Comparison of ENCODE assay signal across 14 cellular contexts in genomic region chr5:61431923-61432620, GRCh38.
DNase-seq lines count a peak whose midpoint lies in the region; ATAC-seq and TF ChIP-seq lines count a peak whose summit lies in the region.
"Had no signal": no experiment of that assay in that cellular context is flagged by ENCODE, and none has a peak within 500 bp of the region (broad histone marks: within the 10 kb centered on the region; RNA-seq: fewer than 3 reads in every experiment).

No MANE protein-coding gene starts in this region.

- no peaks in the 10 kb centered on the region for H3K9me3 ChIP-seq in right cardiac atrium (ENCODE audit: control insufficient read depth, low read length)
- no peaks in the 10 kb centered on the region for H3K9me3 ChIP-seq in right atrium auricular region
- no peaks in the 10 kb centered on the region for H3K9me3 ChIP-seq in endocrine pancreas (ENCODE audit: control insufficient read depth, low read length)
- no peaks in the 10 kb centered on the region for H3K9me3 ChIP-seq in mucosa of descending colon
- no peaks in the 10 kb centered on the region for H3K9me3 ChIP-seq in left lung
- H3K9me3 ChIP-seq: stomach had no signal

- H3K27me3 Mint-ChIP-seq in activated CD4-positive, alpha-beta memory T cell treated with anti-CD3 and anti-CD28 coated beads, Interleukin-2, amount 10 ng/mL, durations not matched to agents 7 days and 5 days, result no peaks in the 10 kb centered on the region

- ATAC-seq in right cardiac atrium (no peak), mucosa of descending colon (peak; percentile 13), left lung (no peak)
- ATAC-seq: activated naive CD4-positive, alpha-beta T cell treated with anti-CD3 and anti-CD28 coated beads, Interleukin-2, amount 50 U/mL, for 72 hours had no signal

- CTCF ChIA-PET in activated CD4-positive, alpha-beta memory T cell treated with anti-CD3 and anti-CD28 coated beads, Interleukin-2, amount 10 ng/mL, durations not matched to agents 7 days and 5 days (lab: Charles Lee), result no interaction called here

- H3K36me3 Mint-ChIP-seq in activated CD4-positive, alpha-beta memory T cell treated with anti-CD3 and anti-CD28 coated beads, Interleukin-2, amount 10 ng/mL, durations not matched to agents 7 days and 5 days (ENCODE audit: low read depth), result no peaks in the 10 kb centered on the region

- H3K9ac ChIP-seq in endocrine pancreas (ENCODE audit: control insufficient read depth, insufficient read depth, low read length), result no peak overlapping the region

- H3K36me3 ChIP-seq in right atrium auricular region (no peaks in the 10 kb centered on the region), endocrine pancreas (ENCODE audit: control insufficient read depth, insufficient read depth, low read length) (no peaks in the 10 kb centered on the region), mucosa of descending colon (ENCODE audit: low read depth) (no peaks in the 10 kb centered on the region), urinary bladder (ENCODE audit: insufficient read depth) (no peaks in the 10 kb centered on the region), left lung (no peaks in the 10 kb centered on the region)
- H3K36me3 ChIP-seq: stomach had no signal

- 52% methylated on average over 6 of the region's 6 CpGs for WGBS in right cardiac atrium
- WGBS in urinary bladder, result 41% methylated on average over 6 of the region's 6 CpGs

- H3K27ac ChIP-seq in right cardiac atrium (ENCODE audit: low read length) (peak overlapping the region; percentile 45), right atrium auricular region (no peak overlapping the region), urinary bladder (ENCODE audit: low read depth) (peak overlapping the region; percentile 50), left lung (no peak overlapping the region)

- intact Hi-C loops in right cardiac atrium (cut with DNase I) (no loop called here), mucosa of descending colon (cut with DNase I, micrococcal nuclease) (loop anchor here in 1 of 2 donors (10.0 kb wide), 1 partner anchor 497 kb away; no protein-coding TSS in a partner anchor), left lung (cut with DNase I) (no loop called here)

- no peaks in the 10 kb centered on the region for H3K9me3 Mint-ChIP-seq in activated CD4-positive, alpha-beta memory T cell treated with anti-CD3 and anti-CD28 coated beads, Interleukin-2, amount 10 ng/mL, durations not matched to agents 7 days and 5 days

- H3K4me3 ChIP-seq in right cardiac atrium (ENCODE audit: low read length) (no peak overlapping the region), right atrium auricular region (no peak overlapping the region), endocrine pancreas (ENCODE audit: control insufficient read depth, insufficient read depth, low read length) (peak overlapping the region; percentile 8), mucosa of descending colon (no peak overlapping the region), urinary bladder (ENCODE audit: low read depth, low read length) (no peak overlapping the region), left lung (no peak overlapping the region)
- H3K4me3 ChIP-seq: skin epidermis, stomach had no signal

- DNase-seq in right cardiac atrium (no peak), right atrium auricular region (ENCODE audit: low spot score) (no peak), mucosa of descending colon (no peak), NCI-H2081 treated with DMSO at 0.1 percent for 48 hours (lab: John Stamatoyannopoulos, UW) (no peak), left lung (no peak)
- no peak for DNase-seq in activated CD4-positive, alpha-beta memory T cell treated with anti-CD3 and anti-CD28 coated beads, Interleukin-2, amount 10 ng/mL, durations not matched to agents 7 days and 5 days
- DNase-seq: activated CD4-positive, CD25-positive, alpha-beta regulatory T cell; erythroblast; NCI-H345; stomach had no signal

- H3K4me3 Mint-ChIP-seq in activated CD4-positive, alpha-beta memory T cell treated with anti-CD3 and anti-CD28 coated beads, Interleukin-2, amount 10 ng/mL, durations not matched to agents 7 days and 5 days, result no peak overlapping the region

- no peak overlapping the region for H3K27ac Mint-ChIP-seq in activated CD4-positive, alpha-beta memory T cell treated with anti-CD3 and anti-CD28 coated beads, Interleukin-2, amount 10 ng/mL, durations not matched to agents 7 days and 5 days
- H3K27ac Mint-ChIP-seq: activated naive CD4-positive, alpha-beta T cell treated with anti-CD3 and anti-CD28 coated beads, Interleukin-2, amount 50 U/mL, for 72 hours had no signal

- TF ChIP-seq CTCF in right atrium auricular region (IDR thresholded peaks at IDR 0.05) (no peak), mucosa of descending colon (IDR thresholded peaks at IDR 0.05) (no peak), left lung (IDR thresholded peaks at IDR 0.05) (no peak)

- POLR2A ChIA-PET in activated CD4-positive, alpha-beta memory T cell treated with anti-CD3 and anti-CD28 coated beads, Interleukin-2, amount 10 ng/mL, durations not matched to agents 7 days and 5 days (lab: Charles Lee), result no interaction called here

- H3K4me1 Mint-ChIP-seq in activated CD4-positive, alpha-beta memory T cell treated with anti-CD3 and anti-CD28 coated beads, Interleukin-2, amount 10 ng/mL, durations not matched to agents 7 days and 5 days, result no peaks in the 10 kb centered on the region

- H3K4me1 ChIP-seq in right cardiac atrium (ENCODE audit: control insufficient read depth, insufficient read depth, low read length), result peaks cover 4% of the 10 kb centered on the region
- peaks cover 0 to 8% of the 10 kb centered on the region in 2 donors for H3K4me1 ChIP-seq in right atrium auricular region
- peaks cover 10% of the 10 kb centered on the region for H3K4me1 ChIP-seq in endocrine pancreas (ENCODE audit: control insufficient read depth, insufficient read depth, low read length)
- peaks cover 6% of the 10 kb centered on the region for H3K4me1 ChIP-seq in mucosa of descending colon (ENCODE audit: low read depth)
- no peaks in the 10 kb centered on the region for H3K4me1 ChIP-seq in urinary bladder (ENCODE audit: insufficient read depth)
- peaks cover 0 to 3% of the 10 kb centered on the region in 2 donors for H3K4me1 ChIP-seq in left lung

- H3K27me3 ChIP-seq in right cardiac atrium (ENCODE audit: control insufficient read depth, insufficient read depth) (no peaks in the 10 kb centered on the region), right atrium auricular region (no peaks in the 10 kb centered on the region), endocrine pancreas (ENCODE audit: control insufficient read depth, insufficient read depth, low read length) (no peaks in the 10 kb centered on the region), left lung (no peaks in the 10 kb centered on the region)
- H3K27me3 ChIP-seq: stomach had no signal

Comparison
In these comparisons a context has a peak if more than half of its experiments do, and no peak if none do; other contexts are left out.
1. H3K27ac ChIP-seq: peak in right cardiac atrium (single experiment) and urinary bladder (single experiment); none in right atrium auricular region (0 of 2) and left lung (0 of 2).